ENCODE assay signal across 32 cellular contexts in the genomic region with DNA sequence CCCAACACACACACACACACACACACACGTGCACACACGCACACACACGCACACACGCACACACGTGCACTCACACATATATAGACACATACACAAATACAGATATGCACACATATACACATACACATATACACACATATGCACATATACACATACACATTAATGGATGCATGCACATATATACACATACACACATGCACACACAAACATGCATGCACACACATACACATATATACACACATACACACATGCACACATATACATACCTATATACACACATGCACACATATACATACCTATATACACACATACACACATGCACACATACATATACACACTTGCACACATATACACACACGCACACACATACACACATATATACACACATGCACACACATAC.
"Had no signal": no experiment of that assay in that cellular context is flagged by ENCODE, and none has a peak within 500 bp of the region (broad histone marks: within the 10 kb centered on the region; RNA-seq: fewer than 3 reads in every experiment).

No MANE protein-coding gene starts in this region.

- H3K4me3 Mint-ChIP-seq: activated CD4-positive, alpha-beta memory T cell treated with anti-CD3 and anti-CD28 coated beads for 36 hours; activated CD8-positive, alpha-beta memory T cell treated with anti-CD3 and anti-CD28 coated beads, Interleukin-2, amount 10 ng/mL, durations not matched to agents 7 days and 5 days; activated CD8-positive, alpha-beta T cell treated with anti-CD3 and anti-CD28 coated beads, Interleukin-2, amount 10 ng/mL, durations not matched to agents 7 days and 5 days; activated naive CD4-positive, alpha-beta T cell treated with anti-CD3 and anti-CD28 coated beads, Interleukin-2, amount 10 ng/mL, durations not matched to agents 7 days and 5 days; activated naive CD8-positive, alpha-beta T cell treated with anti-CD3 and anti-CD28 coated beads, Interleukin-2, amount 10 ng/mL, durations not matched to agents 7 days and 5 days; activated T-helper 1 cell treated with anti-CD3 and anti-CD28 coated beads, Interleukin-12 subunit alpha, Interleukin-12 subunit beta, Interleukin-2, Interleukin-4 antibody, amounts not matched to agents 30 ng/mL and 10 ng/mL and 1 ng/mL, durations not matched to agents 14 hours and 24 hours and 36 hours; brain had no signal

- FAIRE-seq: endometrium, endothelial cell of umbilical vein had no signal

- H3K4me3 ChIP-seq: ascending aorta, breast epithelium, cardiac muscle cell, colonic mucosa, esophagus squamous epithelium, gastroesophageal sphincter, heart right ventricle had no signal

- H3K27me3 Mint-ChIP-seq: activated CD8-positive, alpha-beta memory T cell treated with anti-CD3 and anti-CD28 coated beads, Interleukin-2, amount 10 ng/mL, durations not matched to agents 7 days and 5 days; activated naive CD4-positive, alpha-beta T cell treated with anti-CD3 and anti-CD28 coated beads, Interleukin-2, amount 10 ng/mL, durations not matched to agents 7 days and 5 days; activated naive CD8-positive, alpha-beta T cell treated with anti-CD3 and anti-CD28 coated beads, Interleukin-2, amount 10 ng/mL, durations not matched to agents 7 days and 5 days had no signal

- H3K36me3 ChIP-seq: ascending aorta, breast epithelium, cardiac muscle cell, colonic mucosa, esophagus squamous epithelium, gastroesophageal sphincter, heart right ventricle had no signal

- ATAC-seq: activated CD8-positive, alpha-beta memory T cell treated with anti-CD3 and anti-CD28 coated beads, Interleukin-2, amount 10 ng/mL, durations not matched to agents 7 days and 5 days; activated CD8-positive, alpha-beta T cell treated with anti-CD3 and anti-CD28 coated beads, Interleukin-2, amount 10 ng/mL, durations not matched to agents 7 days and 5 days; activated naive CD4-positive, alpha-beta T cell treated with anti-CD3 and anti-CD28 coated beads, Interleukin-2, amount 50 U/mL, for 72 hours; gastroesophageal sphincter; heart right ventricle had no signal

- DNase-seq: activated CD4-positive, alpha-beta memory T cell treated with anti-CD3 and anti-CD28 coated beads for 36 hours; activated CD4-positive, alpha-beta T cell treated with anti-CD3 and anti-CD28 coated beads for 1 hour; activated CD4-positive, alpha-beta T cell treated with anti-CD3 and anti-CD28 coated beads for 4 hours; activated CD4-positive, CD25-positive, alpha-beta regulatory T cell; activated CD8-positive, alpha-beta memory T cell treated with anti-CD3 and anti-CD28 coated beads, Interleukin-2, amount 10 ng/mL, durations not matched to agents 7 days and 5 days; activated CD8-positive, alpha-beta memory T cell treated with anti-CD3 and anti-CD28 coated beads, Interleukin-2, amount 50 U/mL, for 4 hours; activated CD8-positive, alpha-beta T cell treated with anti-CD3 and anti-CD28 coated beads, Interleukin-2, amount 10 ng/mL, durations not matched to agents 7 days and 5 days; activated effector memory CD4-positive, alpha-beta T cell treated with anti-CD3 and anti-CD28 coated beads, Interleukin-2, amount 50 U/mL, for 16 hours; activated naive CD4-positive, alpha-beta T cell treated with anti-CD3 and anti-CD28 coated beads, Interleukin-2, amount 10 ng/mL, durations not matched to agents 7 days and 5 days; activated naive CD8-positive, alpha-beta T cell treated with anti-CD3 and anti-CD28 coated beads, Interleukin-2, amount 10 ng/mL, durations not matched to agents 7 days and 5 days; activated T-cell treated with anti-CD3 and anti-CD28 coated beads, Interleukin-2, amount 50 U/mL, for 1 hour; activated T-cell treated with anti-CD3 and anti-CD28 coated beads, Interleukin-2, amount 50 U/mL, for 48 hours; central memory CD4-positive, alpha-beta T cell; cerebellar nuclear complex; colonic mucosa; effector CD8-positive, alpha-beta T cell; esophagus squamous epithelium; foreskin melanocyte; heart right ventricle; T-helper 1 cell; T-helper 2 cell had no signal

- H3K27ac ChIP-seq: ascending aorta, breast epithelium, cardiac muscle cell, colonic mucosa, epithelial cell of prostate, esophagus squamous epithelium, gastroesophageal sphincter, heart right ventricle had no signal

- H3K4me1 ChIP-seq: ascending aorta, breast epithelium, colonic mucosa, esophagus squamous epithelium, gastroesophageal sphincter, heart right ventricle had no signal

- H3K27ac Mint-ChIP-seq: activated CD4-positive, alpha-beta memory T cell treated with anti-CD3 and anti-CD28 coated beads for 36 hours; activated CD8-positive, alpha-beta memory T cell treated with anti-CD3 and anti-CD28 coated beads, Interleukin-2, amount 10 ng/mL, durations not matched to agents 7 days and 5 days; activated CD8-positive, alpha-beta T cell treated with anti-CD3 and anti-CD28 coated beads, Interleukin-2, amount 10 ng/mL, durations not matched to agents 7 days and 5 days; activated naive CD4-positive, alpha-beta T cell treated with anti-CD3 and anti-CD28 coated beads, Interleukin-2, amount 10 ng/mL, durations not matched to agents 7 days and 5 days; activated naive CD4-positive, alpha-beta T cell treated with anti-CD3 and anti-CD28 coated beads, Interleukin-2, amount 50 U/mL, for 72 hours; activated naive CD8-positive, alpha-beta T cell treated with anti-CD3 and anti-CD28 coated beads, Interleukin-2, amount 10 ng/mL, durations not matched to agents 7 days and 5 days; activated T-helper 1 cell treated with anti-CD3 and anti-CD28 coated beads, Interleukin-12 subunit alpha, Interleukin-12 subunit beta, Interleukin-2, Interleukin-4 antibody, amounts not matched to agents 30 ng/mL and 10 ng/mL and 1 ng/mL, durations not matched to agents 14 hours and 24 hours and 36 hours; activated T-helper 2 cell treated with anti-CD3 and anti-CD28 coated beads, Interferon-gamma antibody, Interleukin-2, Interleukin-4, amounts not matched to agents 10 μg/mL and 5 μg/mL and 100 μg/mL, durations not matched to agents 14 hours and 24 hours and 36 hours; brain had no signal

- H3K9me3 ChIP-seq: ascending aorta, breast epithelium, colonic mucosa, esophagus squamous epithelium, gastroesophageal sphincter, heart right ventricle had no signal

- H3K36me3 Mint-ChIP-seq: activated CD4-positive, alpha-beta memory T cell treated with anti-CD3 and anti-CD28 coated beads for 36 hours; activated CD8-positive, alpha-beta memory T cell treated with anti-CD3 and anti-CD28 coated beads, Interleukin-2, amount 10 ng/mL, durations not matched to agents 7 days and 5 days; activated naive CD4-positive, alpha-beta T cell treated with anti-CD3 and anti-CD28 coated beads, Interleukin-2, amount 10 ng/mL, durations not matched to agents 7 days and 5 days; activated naive CD4-positive, alpha-beta T cell treated with anti-CD3 and anti-CD28 coated beads, Interleukin-2, amount 50 U/mL, for 72 hours; activated naive CD8-positive, alpha-beta T cell treated with anti-CD3 and anti-CD28 coated beads, Interleukin-2, amount 10 ng/mL, durations not matched to agents 7 days and 5 days; brain had no signal

- H3K4me1 Mint-ChIP-seq: activated CD8-positive, alpha-beta memory T cell treated with anti-CD3 and anti-CD28 coated beads, Interleukin-2, amount 10 ng/mL, durations not matched to agents 7 days and 5 days; activated naive CD4-positive, alpha-beta T cell treated with anti-CD3 and anti-CD28 coated beads, Interleukin-2, amount 10 ng/mL, durations not matched to agents 7 days and 5 days; activated naive CD8-positive, alpha-beta T cell treated with anti-CD3 and anti-CD28 coated beads, Interleukin-2, amount 10 ng/mL, durations not matched to agents 7 days and 5 days had no signal
